ENCODE assay signal across 12 cellular contexts in the genomic region with DNA sequence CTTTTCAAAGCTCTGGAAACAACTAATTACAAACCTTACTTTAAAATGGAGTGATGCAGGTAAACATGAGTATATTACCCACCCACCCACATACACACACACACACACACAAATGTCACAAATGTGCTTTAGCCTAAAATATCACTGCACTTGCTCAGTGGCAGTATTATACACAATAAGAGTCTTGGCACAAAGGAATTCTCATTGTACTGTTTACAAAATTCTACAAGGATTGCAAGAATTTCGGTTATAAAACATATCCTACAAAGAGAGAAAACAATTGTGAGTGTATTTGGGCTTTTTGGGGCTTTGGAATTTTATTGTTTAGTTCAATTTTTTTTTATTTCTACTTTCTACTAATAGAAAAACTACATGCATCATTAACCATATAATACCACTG.
DNase-seq lines count a peak whose midpoint lies in the region; ATAC-seq and TF ChIP-seq lines count a peak whose summit lies in the region.
"Had no signal": no experiment of that assay in that cellular context is flagged by ENCODE, and none has a peak within 500 bp of the region (broad histone marks: within the 10 kb centered on the region; RNA-seq: fewer than 3 reads in every experiment).

No MANE protein-coding gene starts in this region.

- H3K36me3 ChIP-seq in KMS-11 (ENCODE audit: insufficient read depth) = no peaks in the 10 kb centered on the region

- no peak for ATAC-seq in HG02763 (IDR thresholded peaks at IDR 0.05; ENCODE audit: unreplicated experiment)

- H3K4me1 ChIP-seq in KMS-11 (ENCODE audit: low read depth, poor library complexity, severe bottlenecking) = peaks cover 63% of the 10 kb centered on the region

- intact Hi-C loops in dorsolateral prefrontal cortex (cut with DNase I) = loop anchor here (5.0 kb wide), 3 partner anchors 34 to 129 kb away; no protein-coding TSS in a partner anchor

- H3K4me2 ChIP-seq in KMS-11 = peak overlapping the region; percentile 65

- H3K9ac ChIP-seq in KMS-11 = peak overlapping the region; percentile 84

- H3K79me2 ChIP-seq in KMS-11 (ENCODE audit: insufficient read depth, low read depth) = peaks cover 83% of the 10 kb centered on the region

- peaks cover 11% of the 10 kb centered on the region; the same call in 1 of the 2 replicates for H4K20me1 ChIP-seq in KMS-11 (ENCODE audit: insufficient read depth)

- no peak overlapping the region for H2AFZ ChIP-seq in KMS-11 (ENCODE audit: low read depth)

- TF ChIP-seq CTCF in AG10803 (conservative IDR thresholded peaks at IDR 0.05; ENCODE audit: low read length) (no peak), KMS-11 (conservative IDR thresholded peaks at IDR 0.05; ENCODE audit: low read depth, low read length) (no peak), dorsolateral prefrontal cortex (IDR thresholded peaks at IDR 0.05 in 54 of 56, conservative IDR thresholded peaks at IDR 0.05 in 2 of 56; ENCODE audit: low read depth in 1 of 56, partially characterized antibody in 56 of 56) (no peak), nephron progenitor cell (IDR thresholded peaks at IDR 0.05) (no peak)

- H3K27me3 Mint-ChIP-seq in nephron progenitor cell (ENCODE audit: low read depth, poor library complexity) = peaks cover 7% of the 10 kb centered on the region

- H3K4me3 ChIP-seq in AG10803 (ENCODE audit: low read length) (peak overlapping the region; percentile 83), KMS-11 (IDR thresholded peaks at IDR 0.05; ENCODE audit: insufficient read depth, low read depth, low read length) (no peak overlapping the region), dorsolateral prefrontal cortex (peak overlapping the region; percentile 63 to 93 (median 80))

- H3K9me3 Mint-ChIP-seq in nephron progenitor cell = no peaks in the 10 kb centered on the region
- H3K9me3 Mint-ChIP-seq: CD4-positive, alpha-beta T cell had no signal

- H3K27ac ChIP-seq in KMS-11 = peak overlapping the region; percentile 87
- peak overlapping the region in 54 of 59 donors; percentile 51 to 99 (median 95) for H3K27ac ChIP-seq in dorsolateral prefrontal cortex

- no peak overlapping the region for H3K27ac Mint-ChIP-seq in nephron progenitor cell
- H3K27ac Mint-ChIP-seq: CD4-positive, alpha-beta T cell had no signal

- H3K4me1 Mint-ChIP-seq in nephron progenitor cell = peaks cover 20% of the 10 kb centered on the region

- no peaks in the 10 kb centered on the region for H3K36me3 Mint-ChIP-seq in nephron progenitor cell (ENCODE audit: low read depth)

- H3K4me3 Mint-ChIP-seq in nephron progenitor cell = peak overlapping the region; percentile 96

- H3K27me3 ChIP-seq in KMS-11 (ENCODE audit: insufficient read depth, low read depth) (no peaks in the 10 kb centered on the region), dorsolateral prefrontal cortex (no peaks in the 10 kb centered on the region)

- DNase-seq in AG10803 (ENCODE audit: low read depth) = no peak
- DNase-seq in dorsolateral prefrontal cortex = no peak
- no peak for DNase-seq in nephron progenitor cell
- DNase-seq in HUDEP-2 (lab: John Stamatoyannopoulos, UW; ENCODE audit: unreplicated experiment in 76 of 76) = no peak
- DNase-seq in activated gamma-delta T cell (lab: John Stamatoyannopoulos, UW) = no peak
- DNase-seq in SKM-1 treated with dmso at 0.1 percent for 144 hours (lab: John Stamatoyannopoulos, UW; ENCODE audit: unreplicated experiment) = no peak
- DNase-seq: CD4-positive, alpha-beta T cell; central memory CD4-positive, alpha-beta T cell; NCI-H2029; stimulated activated naive CD4-positive, alpha-beta T cell had no signal
